ENCODE assay signal across 14 cellular contexts in genomic region chr5:132209901-132210545, GRCh38. TPM values are rescaled to one million over a fixed set of nuclear protein-coding genes. Genes with fewer than 3 reads are reported as not detected.
"Had no signal": no experiment of that assay in that cellular context is flagged by ENCODE, and none has a peak within 500 bp of the region (broad histone marks: within the 10 kb centered on the region; RNA-seq: fewer than 3 reads in every experiment).

No MANE protein-coding gene starts in this region.

- H3K9me3 ChIP-seq: left lung, mucosa of descending colon, ovary, tibial nerve had no signal

- H3K27ac ChIP-seq: left lung, ovary had no signal

- H3K4me3 ChIP-seq: left lung, mucosa of descending colon, ovary, tibial nerve had no signal

- H3K27me3 ChIP-seq: left lung, ovary, tibial nerve had no signal

- DNase-seq: activated B cell treated with CpG ODN at 0.5 μM for 24 hours; activated T-cell treated with anti-CD3 and anti-CD28 coated beads for 4 hours; foreskin melanocyte; glutamatergic neuron; kidney; left lung; mucosa of descending colon; naive B cell; ovary; stimulated activated CD4-positive, alpha-beta T cell treated with anti-CD3 and anti-CD28 coated beads, Interleukin-2, amount 100 ng/mL, for 24 hours; stimulated activated naive CD4-positive, alpha-beta T cell treated with Interleukin-2 at 50 U/mL for 16 hours; T-cell had no signal

- H3K36me3 ChIP-seq: ovary had no signal

- ATAC-seq: left lung, mucosa of descending colon, SK-N-SH treated with all-trans-retinoic acid at 6 μM for 48 hours, T-cell had no signal

RNA-seq across cellular contexts. Expression of gene PDLIM4, which starts 47.5 kb away (rescaled TPM):
- total RNA-seq: activated B cell treated with CpG ODN at 0.5 μM for 24 hours, T-cell had no signal
